Comparison of ENCODE assay signal across 9 cellular contexts in genomic region chr9:93680445-93681315, GRCh38.
DNase-seq lines count a peak whose midpoint lies in the region; ATAC-seq and TF ChIP-seq lines count a peak whose summit lies in the region.
"Had no signal": no experiment of that assay in that cellular context is flagged by ENCODE, and none has a peak within 500 bp of the region (broad histone marks: within the 10 kb centered on the region; RNA-seq: fewer than 3 reads in every experiment).

No MANE protein-coding gene starts in this region.

- H3K4me1 ChIP-seq in upper lobe of right lung: no peaks in the 10 kb centered on the region

- no peak overlapping the region for H3K27ac ChIP-seq in upper lobe of right lung

- TF ChIP-seq CTCF in upper lobe of right lung (IDR thresholded peaks at IDR 0.05): peak; percentile 12

- H3K4me3 ChIP-seq in upper lobe of right lung: no peak overlapping the region

- ATAC-seq in Right ventricle myocardium inferior (no peak), left cardiac atrium (no peak), left lobe of liver (peak; percentile 5), upper lobe of right lung (peak; percentile 2), HG02571 (IDR thresholded peaks at IDR 0.05; ENCODE audit: unreplicated experiment) (no peak), HG02938 (IDR thresholded peaks at IDR 0.05; ENCODE audit: unreplicated experiment) (no peak)
- ATAC-seq: CD8-positive, alpha-beta T cell had no signal

- no peaks in the 10 kb centered on the region for H3K27me3 ChIP-seq in upper lobe of right lung

- peaks cover 21% of the 10 kb centered on the region for H3K36me3 ChIP-seq in upper lobe of right lung

- DNase-seq in Right ventricle myocardium inferior (ENCODE audit: missing footprints): peak; percentile 32
- DNase-seq in left cardiac atrium: no peak
- DNase-seq in activated CD8-positive, alpha-beta memory T cell treated with anti-CD3 and anti-CD28 coated beads for 24 hours: peak; percentile 47
- DNase-seq in left lobe of liver (ENCODE audit: low spot score): peak; percentile 44
- DNase-seq in upper lobe of right lung: peak; percentile 62
- DNase-seq in NCI-H187 treated with DMSO at 0.1 percent for 48 hours (lab: John Stamatoyannopoulos, UW): no peak

- intact Hi-C loops in Right ventricle myocardium inferior (cut with DNase I) (loop anchor here (5.0 kb wide), 2 partner anchors 322 to 532 kb away; no protein-coding TSS in a partner anchor), left cardiac atrium (cut with DNase I) (no loop called here), upper lobe of right lung (cut with DNase I) (loop anchor here (10.0 kb wide), 1 partner anchor 284 kb away; no protein-coding TSS in a partner anchor)

- H3K9me3 ChIP-seq in upper lobe of right lung: no peaks in the 10 kb centered on the region

Comparison
In these comparisons a context has a peak if more than half of its experiments do, and no peak if none do; other contexts are left out.
1. DNase-seq: peak in Right ventricle myocardium inferior (single experiment), activated CD8-positive, alpha-beta memory T cell treated with anti-CD3 and anti-CD28 coated beads for 24 hours (single experiment), left lobe of liver (single experiment) and upper lobe of right lung (single experiment); none in left cardiac atrium (single experiment) and NCI-H187 treated with DMSO at 0.1 percent for 48 hours (single experiment).
2. intact Hi-C loops: an anchor here in Right ventricle myocardium inferior (5.0 kb wide) and upper lobe of right lung (10.0 kb wide); none called in left cardiac atrium.
3. ATAC-seq: peak in left lobe of liver (single experiment) and upper lobe of right lung (single experiment); none in Right ventricle myocardium inferior (single experiment), left cardiac atrium (0 of 2), HG02571 (single experiment) and HG02938 (single experiment).